Comparison of ENCODE assay signal across 29 cellular contexts in the genomic region with DNA sequence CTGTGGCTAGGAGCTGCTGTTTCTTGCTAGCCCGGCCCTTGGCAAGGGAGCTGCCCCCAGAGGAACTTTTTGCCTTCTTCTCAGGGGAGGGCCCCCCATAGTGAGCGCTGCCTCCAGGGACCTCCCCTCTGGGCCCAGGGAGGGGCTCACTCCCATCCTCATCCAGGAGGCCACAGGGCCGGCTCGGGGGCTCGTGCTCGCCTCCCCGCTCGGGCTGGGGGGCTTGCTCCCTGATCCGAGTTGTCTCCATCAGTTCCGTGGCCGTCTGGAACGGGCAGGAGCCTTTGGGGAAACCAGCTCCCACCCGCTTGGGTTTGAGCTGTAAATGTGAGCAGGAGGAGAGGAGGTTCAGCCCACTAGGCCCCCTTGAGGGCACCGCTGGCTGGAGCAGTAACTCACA. TPM values are rescaled to one million over a fixed set of nuclear protein-coding genes. Genes with fewer than 3 reads are reported as not detected.
"Had no signal": no experiment of that assay in that cellular context is flagged by ENCODE, and none has a peak within 500 bp of the region (broad histone marks: within the 10 kb centered on the region; RNA-seq: fewer than 3 reads in every experiment).

No MANE protein-coding gene starts in this region.

- H3K36me3 ChIP-seq: colonic mucosa, neural progenitor cell, uterus had no signal

- H3K27me3 ChIP-seq: colonic mucosa, gastrocnemius medialis, neural progenitor cell, right atrium auricular region, sigmoid colon, suprapubic skin, transverse colon, upper lobe of right lung, uterus had no signal

- H3K4me3 ChIP-seq: colonic mucosa, gastrocnemius medialis, neural progenitor cell, prostate gland, right atrium auricular region, sigmoid colon, suprapubic skin, transverse colon, upper lobe of right lung, uterus had no signal

- H3K27ac ChIP-seq: colonic mucosa, epithelial cell of prostate, gastrocnemius medialis, neural progenitor cell, prostate gland, right atrium auricular region, sigmoid colon, suprapubic skin, transverse colon, upper lobe of right lung, uterus had no signal

- ATAC-seq: esophagus mucosa; gastrocnemius medialis; left lobe of liver; naive thymus-derived CD4-positive, alpha-beta T cell; stimulated activated naive CD8-positive, alpha-beta T cell treated with anti-CD3 and anti-CD28 coated beads, Interleukin-15, amount 100 ng/mL, for 72 hours; upper lobe of right lung had no signal

- DNase-seq: colonic mucosa; effector CD8-positive, alpha-beta T cell; endodermal cell; foreskin fibroblast; gastrocnemius medialis; head of caudate nucleus; mesendoderm; midbrain; naive thymus-derived CD4-positive, alpha-beta T cell; nucleus accumbens; sigmoid colon; stimulated activated CD4-positive, alpha-beta T cell treated with anti-CD3 and anti-CD28 coated beads, Interleukin-2, amount 100 ng/mL, for 24 hours; stimulated activated CD4-positive, alpha-beta T cell treated with anti-CD3 and anti-CD28 coated beads, Interleukin-4, amount 100 ng/mL, for 24 hours; stimulated activated naive CD4-positive, alpha-beta T cell; stimulated activated naive CD8-positive, alpha-beta T cell treated with anti-CD3 and anti-CD28 coated beads, Interleukin-15, amount 100 ng/mL, for 72 hours; transverse colon; upper lobe of right lung; uterus had no signal

- H3K36me3 Mint-ChIP-seq: naive thymus-derived CD4-positive, alpha-beta T cell; neural progenitor cell had no signal

- H3K27me3 Mint-ChIP-seq: naive thymus-derived CD4-positive, alpha-beta T cell; stimulated activated naive CD8-positive, alpha-beta T cell treated with anti-CD3 and anti-CD28 coated beads, Interleukin-15, amount 100 ng/mL, for 72 hours had no signal

- H3K9me3 ChIP-seq: colonic mucosa, gastrocnemius medialis, prostate gland, right atrium auricular region, sigmoid colon, suprapubic skin, transverse colon, upper lobe of right lung, uterus had no signal

- H3K4me3 Mint-ChIP-seq: dendritic cell treated with granulocyte-macrophage colony-stimulating factor and Interleukin-4, amounts not matched to agents 40 ng/mL and 50 ng/mL, for 4 days; endodermal cell; naive thymus-derived CD4-positive, alpha-beta T cell; nephron; neural progenitor cell; stimulated activated naive CD8-positive, alpha-beta T cell treated with anti-CD3 and anti-CD28 coated beads, Interleukin-15, amount 100 ng/mL, for 72 hours had no signal

- H3K9me3 Mint-ChIP-seq: dendritic cell treated with granulocyte-macrophage colony-stimulating factor and Interleukin-4, amounts not matched to agents 40 ng/mL and 50 ng/mL, for 4 days; endodermal cell; naive thymus-derived CD4-positive, alpha-beta T cell; nephron; neural progenitor cell; stimulated activated naive CD8-positive, alpha-beta T cell treated with anti-CD3 and anti-CD28 coated beads, Interleukin-15, amount 100 ng/mL, for 72 hours had no signal

RNA-seq across cellular contexts. Expression of a gene that starts 4.1 kb away (rescaled TPM):
- total RNA-seq: glomerular endothelial cell, lung microvascular endothelial cell had no signal
